In the genomic region with DNA sequence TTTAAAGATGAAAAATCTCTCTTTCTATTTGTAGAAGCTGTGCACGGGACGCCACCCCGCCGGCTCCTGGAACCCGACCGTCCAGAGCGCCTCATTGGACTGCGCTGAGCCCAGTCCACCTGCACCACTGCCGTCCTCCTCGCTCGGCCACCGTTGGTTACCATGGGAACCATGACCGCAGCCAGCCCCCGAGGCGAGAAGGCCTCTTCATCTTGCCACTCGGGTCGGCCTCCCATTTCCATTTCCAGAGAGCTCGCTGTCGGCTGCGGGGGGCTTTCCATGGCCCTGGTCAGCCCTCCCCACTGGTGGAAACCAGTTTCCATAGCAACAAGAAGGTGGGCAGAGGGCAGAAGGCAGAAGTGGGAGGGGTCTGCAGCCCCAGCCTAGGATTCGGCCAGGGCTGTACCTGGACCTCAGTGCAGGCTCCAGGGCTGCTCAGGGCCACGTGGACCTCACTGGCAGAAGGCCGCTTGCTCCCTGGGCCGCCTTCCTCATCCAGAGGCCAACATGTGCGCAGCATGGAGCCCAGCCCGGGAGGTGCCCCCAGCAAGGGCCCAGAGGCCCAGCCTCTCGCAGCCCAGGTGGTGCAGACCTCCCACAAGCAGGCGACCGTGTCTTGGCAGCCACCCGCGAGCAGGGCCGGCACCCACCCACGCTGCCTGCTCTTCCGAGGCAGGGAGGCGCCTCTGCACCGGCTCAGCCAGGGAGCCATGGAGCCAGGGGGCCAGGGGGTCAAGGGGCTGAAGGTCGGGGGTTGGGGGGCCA, we compare ENCODE assay signal across 19 cellular contexts.
"Had no signal": no experiment of that assay in that cellular context is flagged by ENCODE, and none has a peak within 500 bp of the region (broad histone marks: within the 10 kb centered on the region; RNA-seq: fewer than 3 reads in every experiment).

No MANE protein-coding gene starts in this region.

- H3K27ac ChIP-seq: body of pancreas, epithelial cell of prostate, foreskin keratinocyte, pancreas, sigmoid colon, thyroid gland had no signal

- H3K27me3 ChIP-seq: body of pancreas, foreskin keratinocyte, pancreas, sigmoid colon, thyroid gland had no signal

- DNase-seq: activated CD4-positive, alpha-beta T cell treated with anti-CD3 and anti-CD28 coated beads, Interleukin-2, amount 10 ng/mL, durations not matched to agents 7 days and 5 days; activated CD4-positive, CD25-positive, alpha-beta regulatory T cell; activated naive CD4-positive, alpha-beta T cell; activated naive CD8-positive, alpha-beta T cell treated with anti-CD3 and anti-CD28 coated beads, Interleukin-2, amount 10 ng/mL, durations not matched to agents 7 days and 5 days; body of pancreas; effector memory CD8-positive, alpha-beta T cell; foreskin keratinocyte; hippocampal formation; midbrain; sigmoid colon; stimulated activated CD8-positive, alpha-beta memory T cell treated with anti-CD3 and anti-CD28 coated beads, Interleukin-4, amount 100 ng/mL, for 48 hours; stimulated activated naive CD4-positive, alpha-beta T cell; T1000; thyroid gland had no signal

- H3K4me1 ChIP-seq: body of pancreas, foreskin keratinocyte, pancreas, sigmoid colon, thyroid gland had no signal

- H3K27ac Mint-ChIP-seq: activated CD4-positive, alpha-beta T cell treated with anti-CD3 and anti-CD28 coated beads, Interleukin-2, amount 10 ng/mL, durations not matched to agents 7 days and 5 days; activated naive CD8-positive, alpha-beta T cell treated with anti-CD3 and anti-CD28 coated beads, Interleukin-2, amount 10 ng/mL, durations not matched to agents 7 days and 5 days; activated T-helper 17 cell treated with anti-CD3 and anti-CD28 coated beads, Interleukin-2, amount 50 U/mL, for 72 hours; effector memory CD8-positive, alpha-beta T cell had no signal

- H3K9me3 Mint-ChIP-seq: activated CD4-positive, alpha-beta T cell treated with anti-CD3 and anti-CD28 coated beads, Interleukin-2, amount 10 ng/mL, durations not matched to agents 7 days and 5 days; activated naive CD8-positive, alpha-beta T cell treated with anti-CD3 and anti-CD28 coated beads, Interleukin-2, amount 10 ng/mL, durations not matched to agents 7 days and 5 days; activated T-helper 17 cell treated with anti-CD3 and anti-CD28 coated beads, Interleukin-2, amount 50 U/mL, for 72 hours; effector memory CD8-positive, alpha-beta T cell had no signal

- H3K4me1 Mint-ChIP-seq: activated CD4-positive, alpha-beta T cell treated with anti-CD3 and anti-CD28 coated beads, Interleukin-2, amount 10 ng/mL, durations not matched to agents 7 days and 5 days; activated naive CD8-positive, alpha-beta T cell treated with anti-CD3 and anti-CD28 coated beads, Interleukin-2, amount 10 ng/mL, durations not matched to agents 7 days and 5 days; activated T-helper 17 cell treated with anti-CD3 and anti-CD28 coated beads, Interleukin-2, amount 50 U/mL, for 72 hours had no signal

- FAIRE-seq: keratinocyte, pancreas had no signal

- ATAC-seq: activated T-helper 17 cell treated with anti-CD3 and anti-CD28 coated beads, Interleukin-2, amount 50 U/mL, for 72 hours; body of pancreas; effector memory CD8-positive, alpha-beta T cell; foreskin keratinocyte; left lobe of liver; pancreas had no signal

- H3K36me3 Mint-ChIP-seq: activated naive CD8-positive, alpha-beta T cell treated with anti-CD3 and anti-CD28 coated beads, Interleukin-2, amount 10 ng/mL, durations not matched to agents 7 days and 5 days had no signal

- H3K4me3 ChIP-seq: body of pancreas, pancreas, sigmoid colon, thyroid gland had no signal

- H3K27me3 Mint-ChIP-seq: activated CD4-positive, alpha-beta T cell treated with anti-CD3 and anti-CD28 coated beads, Interleukin-2, amount 10 ng/mL, durations not matched to agents 7 days and 5 days; activated naive CD8-positive, alpha-beta T cell treated with anti-CD3 and anti-CD28 coated beads, Interleukin-2, amount 10 ng/mL, durations not matched to agents 7 days and 5 days had no signal

- H3K9me3 ChIP-seq: body of pancreas, pancreas, sigmoid colon, thyroid gland had no signal

- H3K4me3 Mint-ChIP-seq: activated CD4-positive, alpha-beta T cell treated with anti-CD3 and anti-CD28 coated beads, Interleukin-2, amount 10 ng/mL, durations not matched to agents 7 days and 5 days; activated naive CD8-positive, alpha-beta T cell treated with anti-CD3 and anti-CD28 coated beads, Interleukin-2, amount 10 ng/mL, durations not matched to agents 7 days and 5 days; activated T-helper 17 cell treated with anti-CD3 and anti-CD28 coated beads, Interleukin-2, amount 50 U/mL, for 72 hours; effector memory CD8-positive, alpha-beta T cell had no signal

- H3K36me3 ChIP-seq: pancreas, sigmoid colon, thyroid gland had no signal
